Comparison of ENCODE assay signal across 8 cellular contexts in the genomic region with DNA sequence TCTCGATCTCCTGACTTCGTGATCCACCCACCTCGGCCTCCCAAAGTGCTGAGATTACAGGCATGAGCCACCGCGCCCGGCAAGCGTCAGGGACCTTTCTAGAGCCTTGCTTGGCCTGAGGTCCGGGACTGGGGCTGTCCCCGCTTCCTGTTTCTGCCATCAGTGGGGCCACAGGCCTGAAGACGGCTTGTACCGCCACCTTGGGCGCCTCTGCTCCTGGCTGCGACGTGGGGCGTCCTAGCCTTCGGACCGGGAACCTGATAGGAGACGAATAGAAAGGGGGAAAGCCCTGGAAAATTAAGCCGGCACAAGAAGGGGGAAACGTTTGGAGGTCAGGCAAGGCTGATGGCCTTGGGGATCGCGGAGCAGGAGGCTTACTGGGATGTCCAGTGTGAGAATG. TPM values are rescaled to one million over a fixed set of nuclear protein-coding genes. Genes with fewer than 3 reads are reported as not detected.
A peak's percentile ranks its signal among the peaks of the same experiment; 100 is the strongest.
DNase-seq lines count a peak whose midpoint lies in the region; ATAC-seq and TF ChIP-seq lines count a peak whose summit lies in the region.

No MANE protein-coding gene starts in this region.

- H3K9me3 Mint-ChIP-seq in progenitor cell of endocrine pancreas (ENCODE audit: low read depth) = no peaks in the 10 kb centered on the region

- peak overlapping the region; percentile 37; the same call in 1 of the 2 replicates for H3K9ac ChIP-seq in ES-I3 (ENCODE audit: low read depth, low read length)

- H3K27ac ChIP-seq in SJCRH30 = no peak overlapping the region
- H3K27ac ChIP-seq in aorta (ENCODE audit: low read depth in 1 of 2, low read length in 2 of 2) = no peak overlapping the region

- ATAC-seq in aorta (ENCODE audit: low FRiP score) (no peak), HG02973 (IDR thresholded peaks at IDR 0.05; ENCODE audit: unreplicated experiment) (no peak)

- intact Hi-C loops in aorta (cut with DNase I) = loop anchor here (1.0 to 10.0 kb wide), 2 partner anchors 34 to 68 kb away; a partner anchor contains a TSS

- H3K27me3 ChIP-seq in SJCRH30 (no peaks in the 10 kb centered on the region), aorta (ENCODE audit: control insufficient read depth in 1 of 2, insufficient read depth in 2 of 2, low read length in 1 of 2) (no peaks in the 10 kb centered on the region)

- WGBS in aorta, 2 donors = 46% methylated on average over 19 to 22 of the region's 22 CpGs

- TF ChIP-seq CTCF in epithelial cell of proximal tubule (conservative IDR thresholded peaks at IDR 0.05; ENCODE audit: low read depth, low read length) (no peak), progenitor cell of endocrine pancreas (IDR thresholded peaks at IDR 0.05; ENCODE audit: unreplicated experiment) (no peak)

- DNase-seq in SJCRH30 (no peak), epithelial cell of proximal tubule (ENCODE audit: low read depth) (no peak), progenitor cell of endocrine pancreas (ENCODE audit: low spot score, unreplicated experiment) (no peak), DMS 273 treated with DMSO at 0.1 percent for 48 hours (lab: John Stamatoyannopoulos, UW) (no peak), NCI-H748 treated with DMSO at 0.1 percent for 48 hours (lab: John Stamatoyannopoulos, UW) (no peak), aorta (no peak)

- H3K4me1 ChIP-seq in ES-I3 (ENCODE audit: insufficient read depth, low read length) (no peaks in the 10 kb centered on the region), SJCRH30 (peaks cover 7% of the 10 kb centered on the region; the same call in 1 of the 2 replicates), aorta (ENCODE audit: control insufficient read depth in 1 of 2, insufficient read depth in 2 of 2, low read length in 2 of 2) (no peaks in the 10 kb centered on the region)

- H3K4me3 Mint-ChIP-seq in progenitor cell of endocrine pancreas (ENCODE audit: low read depth) = peak overlapping the region; percentile 79

- H3K27me3 Mint-ChIP-seq in progenitor cell of endocrine pancreas = no peaks in the 10 kb centered on the region

- H3K9me3 ChIP-seq in ES-I3 (ENCODE audit: control insufficient read depth, insufficient read depth, low read length) (no peaks in the 10 kb centered on the region), SJCRH30 (replicated peaks) (no peaks in the 10 kb centered on the region), aorta (ENCODE audit: control insufficient read depth, low read length) (no peaks in the 10 kb centered on the region)

- no peaks in the 10 kb centered on the region for H3K36me3 Mint-ChIP-seq in progenitor cell of endocrine pancreas (ENCODE audit: insufficient read depth)

- H3K27ac Mint-ChIP-seq in progenitor cell of endocrine pancreas = peak overlapping the region; percentile 77

- H3K4me1 Mint-ChIP-seq in progenitor cell of endocrine pancreas (ENCODE audit: low read depth) = peaks cover 3% of the 10 kb centered on the region

- H3K4me3 ChIP-seq in SJCRH30 (peak overlapping the region; percentile 60), epithelial cell of proximal tubule (ENCODE audit: low read depth, low read length) (peak overlapping the region; percentile 70), aorta (ENCODE audit: low read length in 2 of 2) (no peak overlapping the region)

- no peaks in the 10 kb centered on the region for H3K36me3 ChIP-seq in ES-I3 (ENCODE audit: insufficient read depth, low read length)
- H3K36me3 ChIP-seq in SJCRH30 = no peaks in the 10 kb centered on the region
- no peaks in the 10 kb centered on the region for H3K36me3 ChIP-seq in aorta (ENCODE audit: control insufficient read depth in 1 of 2, insufficient read depth in 2 of 2, low read length in 1 of 2)

RNA-seq across cellular contexts. Expression of a gene that starts 35.1 kb away (rescaled TPM):
- 39.3 and 41.6 TPM in 2 replicates for total RNA-seq in SJCRH30 (2014; rRNA removed; shearing (Covaris generic))
- total RNA-seq in epithelial cell of proximal tubule (19.7 and 24.1 TPM in 2 replicates), progenitor cell of endocrine pancreas (22.5 and 24.0 TPM in 2 replicates), aorta (10 to 100 TPM; 23.2 to 28.9 TPM)
- polyA plus RNA-seq in aorta = 10 to 100 TPM; 13.1 to 16.0 TPM

Comparison
In these comparisons a context has a peak if more than half of its experiments do, and no peak if none do; other contexts are left out.
1. H3K4me3 ChIP-seq: peak in SJCRH30 (single experiment) and epithelial cell of proximal tubule (single experiment); none in aorta (0 of 2).